ENCODE assay signal across 1 cellular context in the genomic region with DNA sequence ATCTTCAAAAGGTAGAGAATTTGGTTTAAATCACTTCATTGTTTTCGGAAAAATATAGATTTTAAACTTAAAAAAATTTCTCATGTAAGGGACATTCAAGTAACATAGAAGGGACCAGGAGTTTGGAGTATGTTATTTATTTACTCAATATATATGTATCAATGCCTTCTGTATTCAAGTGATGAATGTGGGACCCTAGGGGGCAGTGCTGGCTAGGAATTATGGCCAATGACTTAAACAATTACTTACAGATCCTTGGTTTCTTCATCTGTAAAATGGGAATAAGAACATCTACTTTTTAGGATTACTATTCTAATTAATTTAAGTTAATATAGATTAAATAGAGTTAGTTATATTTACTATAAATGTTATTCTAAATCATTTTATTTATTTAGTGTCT.
TF ChIP-seq lines count a peak whose summit lies in the region.

No MANE protein-coding gene starts in this region.

TF ChIP-seq in H1, 55 proteins besides CTCF, POLR2A, EP300 and RAD21 (continued from another document):
- TF ChIP-seq TCF12 (IDR thresholded peaks at IDR 0.05; ENCODE audit: low read depth, low read length): no peak
- no peak for TF ChIP-seq YY1 (IDR thresholded peaks at IDR 0.05; ENCODE audit: low read depth, low read length)
- TF ChIP-seq ASH2L (IDR thresholded peaks at IDR 0.05; ENCODE audit: low read length): no peak
- TF ChIP-seq SIX5 (IDR thresholded peaks at IDR 0.05; ENCODE audit: low read depth, low read length): no peak
TF ChIP-seq in H1: peak in this region for 0.
